ENCODE assay signal across 24 cellular contexts in genomic region chr16:65154321-65154720, GRCh38. TPM values are rescaled to one million over a fixed set of nuclear protein-coding genes. Genes with fewer than 3 reads are reported as not detected.
A peak's percentile ranks its signal among the peaks of the same experiment; 100 is the strongest.
DNase-seq lines count a peak whose midpoint lies in the region; ATAC-seq and TF ChIP-seq lines count a peak whose summit lies in the region.
"Had no signal": no experiment of that assay in that cellular context is flagged by ENCODE, and none has a peak within 500 bp of the region (broad histone marks: within the 10 kb centered on the region; RNA-seq: fewer than 3 reads in every experiment).

No MANE protein-coding gene starts in this region.

- H3K4me3 ChIP-seq in GM23248 (no peak overlapping the region), WERI-Rb-1 (ENCODE audit: low read depth, low read length) (no peak overlapping the region), neuronal stem cell (ENCODE audit: low read length in 2 of 2) (no peak overlapping the region)
- H3K4me3 ChIP-seq: adrenal gland, mucosa of descending colon, PC-9, right atrium auricular region, SK-N-MC, upper lobe of left lung had no signal

- no peak overlapping the region for H3K14ac ChIP-seq in neuronal stem cell (ENCODE audit: low read length)

- H3K4me1 Mint-ChIP-seq in activated T-cell treated with anti-CD3 and anti-CD28 coated beads, Interleukin-2, amount 50 U/mL, for 72 hours (ENCODE audit: low read depth): no peaks in the 10 kb centered on the region

- no peak overlapping the region for H2BK120ac ChIP-seq in neuronal stem cell (ENCODE audit: low read depth, low read length)

- TF ChIP-seq CTCF in WERI-Rb-1 (IDR thresholded peaks at IDR 0.05; ENCODE audit: low read depth, low read length) (no peak), omental fat pad (IDR thresholded peaks at IDR 0.05) (no peak)

- H3K4me3 Mint-ChIP-seq in activated T-cell treated with anti-CD3 and anti-CD28 coated beads, Interleukin-2, amount 50 U/mL, for 72 hours: no peak overlapping the region
- H3K4me3 Mint-ChIP-seq: HFFc6; IgD-negative memory B cell; T-helper 2 cell treated with Interferon-gamma antibody and Interleukin-4, amounts not matched to agents 5 μg/mL and 100 μg/mL, for 36 hours had no signal

- no peak overlapping the region for H3K4ac ChIP-seq in neuronal stem cell (ENCODE audit: low read length)

- no peak overlapping the region for H4K8ac ChIP-seq in neuronal stem cell (ENCODE audit: low read depth, low read length)

- H3K36me3 Mint-ChIP-seq in activated T-cell treated with anti-CD3 and anti-CD28 coated beads, Interleukin-2, amount 50 U/mL, for 72 hours (ENCODE audit: insufficient read depth in 2 of 2): no peaks in the 10 kb centered on the region

- no peaks in the 10 kb centered on the region for H3K27me3 Mint-ChIP-seq in activated T-cell treated with anti-CD3 and anti-CD28 coated beads, Interleukin-2, amount 50 U/mL, for 72 hours (ENCODE audit: low read depth)
- H3K27me3 Mint-ChIP-seq: IgD-negative memory B cell had no signal

- no peak overlapping the region for H3K4me2 ChIP-seq in GM23248 (ENCODE audit: unreplicated experiment)
- H3K4me2 ChIP-seq in neuronal stem cell (ENCODE audit: insufficient read depth, low read length, poor library complexity, severe bottlenecking): no peak overlapping the region
- H3K4me2 ChIP-seq: PC-9 had no signal

- no peaks in the 10 kb centered on the region for H3K9me2 ChIP-seq in GM23248 (ENCODE audit: insufficient read depth)

- H2BK5ac ChIP-seq in neuronal stem cell (ENCODE audit: low read length): no peak overlapping the region

- H3K27me3 ChIP-seq in GM23248 (replicated peaks; ENCODE audit: insufficient read depth) (no peaks in the 10 kb centered on the region), WERI-Rb-1 (ENCODE audit: insufficient read depth, low read depth, severe bottlenecking) (no peaks in the 10 kb centered on the region), neuronal stem cell (ENCODE audit: control insufficient read depth in 3 of 3, insufficient read depth in 3 of 3, low read depth in 1 of 3, low read length in 3 of 3) (no peaks in the 10 kb centered on the region)
- H3K27me3 ChIP-seq: adrenal gland, right atrium auricular region, upper lobe of left lung had no signal

- no peak overlapping the region for H3K18ac ChIP-seq in neuronal stem cell (ENCODE audit: low read length)

- H2BK12ac ChIP-seq in neuronal stem cell (ENCODE audit: low read length): no peak overlapping the region

- H3K36me3 ChIP-seq in GM23248 (ENCODE audit: low read depth): no peaks in the 10 kb centered on the region
- no peaks in the 10 kb centered on the region for H3K36me3 ChIP-seq in WERI-Rb-1
- H3K36me3 ChIP-seq in neuronal stem cell (replicated peaks in 1 of 2; ENCODE audit: control insufficient read depth in 2 of 2, insufficient read depth in 2 of 2, low read length in 2 of 2): no peaks in the 10 kb centered on the region
- H3K36me3 ChIP-seq: adrenal gland, right atrium auricular region, upper lobe of left lung had no signal

- in situ Hi-C loops in GM23248 (cut with MboI): no loop called here

- ATAC-seq in HG03460 (IDR thresholded peaks at IDR 0.05; ENCODE audit: unreplicated experiment) (no peak), omental fat pad (ENCODE audit: low FRiP score) (no peak)
- no peak for ATAC-seq in activated T-cell treated with anti-CD3 and anti-CD28 coated beads, Interleukin-2, amount 50 U/mL, for 72 hours (replicated peaks in 1 of 2)
- ATAC-seq: mucosa of descending colon had no signal

- no peak overlapping the region for H4K91ac ChIP-seq in neuronal stem cell (ENCODE audit: low read depth, low read length, poor library complexity)

- H3K79me1 ChIP-seq in neuronal stem cell (ENCODE audit: low read depth, low read length): no peaks in the 10 kb centered on the region

- H3F3A ChIP-seq in GM23248 (ENCODE audit: insufficient read depth): no peaks in the 10 kb centered on the region

- no peak overlapping the region for H3K23ac ChIP-seq in neuronal stem cell (ENCODE audit: low read depth, low read length, poor library complexity)

- peaks cover 2 to 4% of the 10 kb centered on the region in 2 donors for H3K9me3 Mint-ChIP-seq in activated T-cell treated with anti-CD3 and anti-CD28 coated beads, Interleukin-2, amount 50 U/mL, for 72 hours
- H3K9me3 Mint-ChIP-seq: HFFc6; T-helper 2 cell treated with Interferon-gamma antibody and Interleukin-4, amounts not matched to agents 5 μg/mL and 100 μg/mL, for 36 hours had no signal

- no peaks in the 10 kb centered on the region for H3K79me2 ChIP-seq in GM23248 (ENCODE audit: insufficient read depth)

- H3K9ac ChIP-seq in GM23248 (no peak overlapping the region), neuronal stem cell (ENCODE audit: low read depth, low read length, poor library complexity) (no peak overlapping the region)

- H2BK15ac ChIP-seq in neuronal stem cell (ENCODE audit: low read length): no peak overlapping the region

- no peak overlapping the region for H3K27ac ChIP-seq in GM23248
- no peak overlapping the region for H3K27ac ChIP-seq in WERI-Rb-1
- H3K27ac ChIP-seq in neuronal stem cell (replicated peaks; ENCODE audit: low read length): peak overlapping the region; percentile 34
- H3K27ac ChIP-seq: adrenal gland, PC-9, right atrium auricular region, SK-N-MC, upper lobe of left lung had no signal

- H4K20me1 ChIP-seq in GM23248 (ENCODE audit: insufficient read depth): no peaks in the 10 kb centered on the region

- 48 to 63% methylated on average over 3 of the region's 3 CpGs for WGBS in GM23248 (ENCODE audit: low coverage in 1 of 2, low lambda C conversion rate in 2 of 2, missing lambda C conversion rate in 2 of 2), 2 experiments
- WGBS in neuronal stem cell (ENCODE audit: extremely low coverage in 2 of 2, insufficient read length in 2 of 2, insufficient replicate concordance in 1 of 2), 2 donors: no CpG with 5 or more reads among the region's 3 CpGs

- no peak overlapping the region for H2AFZ ChIP-seq in GM23248
- no peak overlapping the region for H2AFZ ChIP-seq in neuronal stem cell (ENCODE audit: low read length)
- H2AFZ ChIP-seq: PC-9 had no signal

- H3K27ac Mint-ChIP-seq in activated T-cell treated with anti-CD3 and anti-CD28 coated beads, Interleukin-2, amount 50 U/mL, for 72 hours: no peak overlapping the region
- H3K27ac Mint-ChIP-seq: HFFc6; IgD-negative memory B cell; T-helper 2 cell treated with Interferon-gamma antibody and Interleukin-4, amounts not matched to agents 5 μg/mL and 100 μg/mL, for 36 hours had no signal

- H3K4me1 ChIP-seq in GM23248 (ENCODE audit: insufficient read depth): no peaks in the 10 kb centered on the region
- peaks cover 0 to 10% of the 10 kb centered on the region in 2 donors for H3K4me1 ChIP-seq in neuronal stem cell (ENCODE audit: control insufficient read depth in 2 of 2, insufficient read depth in 1 of 2, low read depth in 1 of 2, low read length in 2 of 2)
- H3K4me1 ChIP-seq: adrenal gland, right atrium auricular region, upper lobe of left lung had no signal

- H2AK5ac ChIP-seq in neuronal stem cell (ENCODE audit: low read depth, low read length): no peak overlapping the region

- DNase-seq in GM23248 (peak; percentile 13), WERI-Rb-1 (peak; percentile 18), iPS DF 19.7 (ENCODE audit: low read depth, low spot score) (peak; percentile 59), neuronal stem cell (ENCODE audit: low spot score) (peak; percentile 75), omental fat pad (ENCODE audit: low spot score) (no peak)
- DNase-seq in activated T-cell treated with anti-CD3 and anti-CD28 coated beads, Interleukin-2, amount 50 U/mL, for 72 hours: no peak
- DNase-seq: activated CD4-positive, alpha-beta T cell treated with anti-CD3 and anti-CD28 coated beads, Interleukin-2, amount 50 U/mL, for 48 hours; activated gamma-delta T cell; adrenal gland; Calu3; dermis blood vessel endothelial cell; HFFc6; mucosa of descending colon; NCI-H1694; NCI-H345; NCI-H82; PC-9; stimulated activated CD4-positive, alpha-beta T cell treated with anti-CD3 and anti-CD28 coated beads, Interleukin-12 subunit alpha, Interleukin-12 subunit beta, amount 100 ng/mL, for 4 hours; upper lobe of left lung had no signal

- H3K9me3 ChIP-seq in GM23248 (ENCODE audit: low read depth) (no peaks in the 10 kb centered on the region), WERI-Rb-1 (ENCODE audit: severe bottlenecking) (no peaks in the 10 kb centered on the region), neuronal stem cell (replicated peaks in 1 of 2; ENCODE audit: control insufficient read depth in 2 of 2, insufficient read depth in 1 of 2, low read depth in 1 of 2, low read length in 2 of 2) (no peaks in the 10 kb centered on the region)
- H3K9me3 ChIP-seq: adrenal gland, mucosa of descending colon, right atrium auricular region, upper lobe of left lung had no signal

RNA-seq across cellular contexts. Expression of gene CDH11, which starts 32.5 kb away (rescaled TPM):
- total RNA-seq in GM23248 (2014; rRNA removed; shearing (Covaris generic)): 525 and 931 TPM in 2 replicates
- polyA plus RNA-seq in GM23248 (2016; fragmentation: Nextera tagmentation; extraction: Ambion mirVana): 263 and 264 TPM in 2 replicates
- polyA plus RNA-seq in neuronal stem cell (2013, experiment 1 of 2): 147 TPM
- polyA plus RNA-seq in neuronal stem cell (2013, experiment 2 of 2): 149 TPM
- total RNA-seq in omental fat pad: 10 to 100 TPM; 28.2 to 74.1 (median 53.2) TPM
- not detected for total RNA-seq in activated T-cell treated with anti-CD3 and anti-CD28 coated beads, Interleukin-2, amount 50 U/mL, for 72 hours
- total RNA-seq: Calu3, PC-9 had no signal
- polyA plus RNA-seq: IgD-negative memory B cell had no signal

Comparison
In these comparisons a context has a peak if more than half of its experiments do, and no peak if none do; other contexts are left out.
1. DNase-seq: peak in GM23248 (single experiment), WERI-Rb-1 (single experiment), iPS DF 19.7 (single experiment) and neuronal stem cell (single experiment); none in omental fat pad (single experiment) and activated T-cell treated with anti-CD3 and anti-CD28 coated beads, Interleukin-2, amount 50 U/mL, for 72 hours (0 of 2).
2. RNA of gene CDH11, which starts 32.5 kb away (total RNA-seq): 525 to 931 TPM in GM23248 and 28.2 to 74.1 TPM in omental fat pad; not detected in activated T-cell treated with anti-CD3 and anti-CD28 coated beads, Interleukin-2, amount 50 U/mL, for 72 hours; every median in the first group is over 10 times any median in the second.